ENCODE assay signal across 7 cellular contexts in genomic region chr11:9573775-9574555, GRCh38. TPM values are rescaled to one million over a fixed set of nuclear protein-coding genes. Genes with fewer than 3 reads are reported as not detected.
A peak's percentile ranks its signal among the peaks of the same experiment; 100 is the strongest.
DNase-seq lines count a peak whose midpoint lies in the region; ATAC-seq and TF ChIP-seq lines count a peak whose summit lies in the region.

No MANE protein-coding gene starts in this region.

- ATAC-seq in GM21367 (IDR thresholded peaks at IDR 0.05; ENCODE audit: unreplicated experiment) (peak; percentile 8), left lung (no peak)

- peaks cover 47% of the 10 kb centered on the region for H3K79me2 ChIP-seq in KMS-11 (ENCODE audit: insufficient read depth, low read depth)

- H3K9me3 ChIP-seq in left lung (no peaks in the 10 kb centered on the region), thymus (ENCODE audit: control insufficient read depth) (no peaks in the 10 kb centered on the region)

- intact Hi-C loops in left lung (cut with DNase I), result no loop called here

- H3K27me3 ChIP-seq in KMS-11 (ENCODE audit: insufficient read depth, low read depth) (no peaks in the 10 kb centered on the region), left lung (no peaks in the 10 kb centered on the region), thymus (ENCODE audit: control insufficient read depth, insufficient read depth) (no peaks in the 10 kb centered on the region)

- H3K36me3 ChIP-seq in KMS-11 (ENCODE audit: insufficient read depth), result peaks cover 24% of the 10 kb centered on the region; the same call in 1 of the 2 replicates
- no peaks in the 10 kb centered on the region for H3K36me3 ChIP-seq in left lung
- no peaks in the 10 kb centered on the region for H3K36me3 ChIP-seq in thymus (ENCODE audit: control insufficient read depth, insufficient read depth)

- H3K4me1 ChIP-seq in KMS-11 (ENCODE audit: low read depth, poor library complexity, severe bottlenecking) (peaks cover 36% of the 10 kb centered on the region), left lung (peaks cover 10 to 30% of the 10 kb centered on the region in 2 donors), thymus (ENCODE audit: control insufficient read depth, insufficient read depth, low read length) (peaks cover 12% of the 10 kb centered on the region)

- H4K20me1 ChIP-seq in KMS-11 (ENCODE audit: insufficient read depth), result peaks cover 15% of the 10 kb centered on the region

- in situ Hi-C loops in astrocyte of the spinal cord (cut with HindIII; ENCODE audit: low sequenced_read_pairs), result no loop called here

- peak; percentile 33 for DNase-seq in GM10248 (ENCODE audit: extremely low spot score)
- DNase-seq in astrocyte of the spinal cord (ENCODE audit: low read depth, low spot score), result no peak
- peak in 1 of 2 donors; percentile 85 for DNase-seq in left lung
- DNase-seq in NCI-H1048 (lab: John Stamatoyannopoulos, UW), result no peak

- peak overlapping the region; percentile 93 for H3K9ac ChIP-seq in KMS-11

- peak overlapping the region; percentile 82 for H3K27ac ChIP-seq in KMS-11
- H3K27ac ChIP-seq in left lung, result peak overlapping the region; percentile 93
- peak overlapping the region; percentile 64 for H3K27ac ChIP-seq in thymus (ENCODE audit: low read depth)

- POLR2A ChIA-PET in GM10248 (lab: Yijun Ruan, JAX), result interaction anchor here (0.9 to 1.6 kb wide), 8 partner anchors 11 to 228 kb away, joined by 3 to 5 read pairs (median 4); partner anchors contain the start of gene ZNF143

- no peak overlapping the region for H3K4me3 ChIP-seq in KMS-11 (IDR thresholded peaks at IDR 0.05; ENCODE audit: insufficient read depth, low read depth, low read length)
- peak overlapping the region; percentile 71 for H3K4me3 ChIP-seq in astrocyte of the spinal cord (ENCODE audit: low read depth, low read length)
- H3K4me3 ChIP-seq in left lung, result peak overlapping the region; percentile 68 to 87
- H3K4me3 ChIP-seq in thymus (ENCODE audit: low read length), result peak overlapping the region; percentile 88

- TF ChIP-seq CTCF in GM10248 (IDR thresholded peaks at IDR 0.05; ENCODE audit: control extremely low read depth, extremely low read depth, low read depth, missing control alignments), result no peak
- no peak for TF ChIP-seq CTCF in KMS-11 (conservative IDR thresholded peaks at IDR 0.05; ENCODE audit: low read depth, low read length)
- TF ChIP-seq CTCF in astrocyte of the spinal cord (IDR thresholded peaks at IDR 0.05; ENCODE audit: low read depth, low read length), result no peak
- TF ChIP-seq CTCF in left lung (IDR thresholded peaks at IDR 0.05), result no peak

- under 1% methylated on average over 114 of the region's 114 CpGs for WGBS in thymus

- CTCF ChIA-PET in GM10248 (lab: Yijun Ruan, JAX), result interaction anchor here (1.0 to 2.6 kb wide), 9 partner anchors 10 to 184 kb away, joined by 3 to 11 read pairs (median 7); no protein-coding TSS in a partner anchor

- H3K4me2 ChIP-seq in KMS-11, result no peak overlapping the region

- H2AFZ ChIP-seq in KMS-11 (ENCODE audit: low read depth), result peak overlapping the region; percentile 42; the same call in 1 of the 2 replicates

RNA-seq across cellular contexts. Expression of gene WEE1, which starts 0.5 kb away (rescaled TPM):
- total RNA-seq in left lung, result 10 to 100 TPM; 20.7 to 28.9 TPM
- 10.9 TPM for polyA plus RNA-seq in thymus
